Comparison of ENCODE assay signal across 3 cellular contexts in the genomic region with DNA sequence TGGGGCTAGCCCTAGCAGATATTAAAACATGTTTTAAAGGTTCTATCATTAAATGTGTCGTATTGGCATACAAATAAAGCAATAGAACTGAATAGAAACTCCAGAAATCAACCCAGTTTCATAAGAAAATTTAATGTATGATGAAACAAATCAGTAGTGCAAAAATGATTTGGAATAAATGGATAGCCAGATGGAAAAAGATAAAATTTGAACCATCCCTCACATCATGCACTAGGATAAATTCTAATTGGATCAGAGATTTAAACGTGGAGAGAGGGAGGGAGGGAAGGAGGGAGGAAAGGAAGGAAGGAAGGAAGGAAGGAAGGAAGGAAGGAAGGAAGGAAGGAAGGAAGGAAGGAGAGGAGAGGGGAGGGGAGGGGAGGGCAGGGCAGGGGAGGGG.
"Had no signal": no experiment of that assay in that cellular context is flagged by ENCODE, and none has a peak within 500 bp of the region (broad histone marks: within the 10 kb centered on the region; RNA-seq: fewer than 3 reads in every experiment).

No MANE protein-coding gene starts in this region.

- DNase-seq: GDM1, GF-D8 had no signal

- H3K4me3 ChIP-seq: GM12878 had no signal

- ATAC-seq: GM12878 had no signal
